ENCODE assay signal across 8 cellular contexts in the genomic region with DNA sequence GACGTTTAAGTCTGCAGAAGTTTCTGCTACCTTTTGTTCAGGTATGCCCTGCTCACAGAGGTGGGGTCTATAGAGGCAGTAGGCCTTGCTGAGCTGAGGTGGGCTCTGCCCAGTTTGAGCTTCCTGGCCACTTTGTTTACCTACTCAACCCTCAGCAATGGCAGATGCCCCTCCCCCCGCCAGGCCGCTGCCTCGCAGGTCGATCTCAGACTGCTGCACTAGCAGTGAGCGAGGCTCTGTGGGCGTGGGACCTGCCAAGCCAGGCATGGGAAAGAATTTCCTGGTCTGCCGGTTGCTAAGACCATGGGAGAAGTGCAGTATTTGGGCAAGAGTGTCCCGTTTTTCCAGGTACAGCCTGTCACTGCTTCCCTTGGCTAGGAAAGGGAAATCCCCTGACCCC. TPM values are rescaled to one million over a fixed set of nuclear protein-coding genes. Genes with fewer than 3 reads are reported as not detected.
DNase-seq lines count a peak whose midpoint lies in the region; ATAC-seq, FAIRE-seq and TF ChIP-seq lines count a peak whose summit lies in the region.
"Not testable (repeated sequence)": the region's sequence is repeated elsewhere in the genome, so short reads cannot be mapped to it uniquely, and the experiment has no call there.

No MANE protein-coding gene starts in this region.

- H4K91ac ChIP-seq in H9 (ENCODE audit: insufficient read length, low read depth, low read length) = not testable (repeated sequence)

- H4K20me1 ChIP-seq in H9 (ENCODE audit: control insufficient read depth, insufficient read depth, insufficient read length); HepG2 (ENCODE audit: insufficient read depth, low read length): not testable (repeated sequence)

- peak; percentile 38 for DNase-seq in Calu3
- peak; percentile 40 for DNase-seq in H9
- DNase-seq in WTC11 (ENCODE audit: low spot score) = peak; percentile 28
- peak; percentile 49 for DNase-seq in endodermal cell
- peak; percentile 71 for DNase-seq in kidney
- not testable (repeated sequence) for DNase-seq in HepG2 (ENCODE audit: low spot score)
- DNase-seq in nephron progenitor cell = peak; percentile 12
- peak; percentile 37 for DNase-seq in progenitor cell of endocrine pancreas (ENCODE audit: low spot score, unreplicated experiment)

- not testable (repeated sequence) for H3K9me3 Mint-ChIP-seq in Calu3 (ENCODE audit: low read depth, unreplicated experiment); H9; WTC11; endodermal cell; progenitor cell of endocrine pancreas (ENCODE audit: low read depth)
- H3K9me3 Mint-ChIP-seq in nephron progenitor cell = peaks cover 14% of the 10 kb centered on the region

- WGBS in H9 (ENCODE audit: extremely low coverage, insufficient read length, low lambda C conversion rate) = no CpG with 5 or more reads among the region's 9 CpGs
- WGBS in endodermal cell (ENCODE audit: insufficient coverage in 1 of 2, insufficient read length in 1 of 2), 2 experiments = 89 to 95% methylated on average over 6 to 9 of the region's 9 CpGs
- no CpG with 5 or more reads among the region's 9 CpGs for WGBS in HepG2 (ENCODE audit: low lambda C conversion rate)

- not testable (repeated sequence) for H3T11ph ChIP-seq in H9 (ENCODE audit: low read length)

- not testable (repeated sequence) for H2AFZ ChIP-seq in H9 (ENCODE audit: low read length); HepG2 (ENCODE audit: low read length)

- H2BK120ac ChIP-seq in H9 (ENCODE audit: low read depth, low read length, poor library complexity, severe bottlenecking) = not testable (repeated sequence)

- not testable (repeated sequence) for H2BK12ac ChIP-seq in H9 (ENCODE audit: insufficient read length, low read depth, low read length)

- H3K36me3 Mint-ChIP-seq in Calu3 (ENCODE audit: insufficient read depth, unreplicated experiment); H9 (ENCODE audit: insufficient read depth in 1 of 3, low read depth in 3 of 3); WTC11; endodermal cell (ENCODE audit: low read depth); nephron progenitor cell (ENCODE audit: low read depth); progenitor cell of endocrine pancreas (ENCODE audit: insufficient read depth): not testable (repeated sequence)

- H3K4me1 Mint-ChIP-seq in Calu3 (ENCODE audit: low read depth, unreplicated experiment); H9; WTC11; endodermal cell; nephron progenitor cell; progenitor cell of endocrine pancreas (ENCODE audit: low read depth): not testable (repeated sequence)

- not testable (repeated sequence) for H3K56ac ChIP-seq in H9 (ENCODE audit: insufficient read length, low read depth, low read length)

- not testable (repeated sequence) for H4K5ac ChIP-seq in H9 (ENCODE audit: insufficient read length, low read depth, low read length)

- H2BK15ac ChIP-seq in H9 (ENCODE audit: low read depth, low read length) = not testable (repeated sequence)

- peaks cover 40% of the 10 kb centered on the region for H3K27me3 Mint-ChIP-seq in Calu3 (ENCODE audit: unreplicated experiment)
- not testable (repeated sequence) for H3K27me3 Mint-ChIP-seq in H9 (ENCODE audit: low read depth); WTC11 (ENCODE audit: low read depth); endodermal cell (ENCODE audit: insufficient read depth); progenitor cell of endocrine pancreas
- H3K27me3 Mint-ChIP-seq in nephron progenitor cell (ENCODE audit: low read depth, poor library complexity) = peaks cover 22% of the 10 kb centered on the region

- TF ChIP-seq POLR2A in HepG2 (IDR thresholded peaks at IDR 0.05; ENCODE audit: insufficient read depth in 1 of 2, low read depth in 2 of 2, low read length in 2 of 2) = not testable (repeated sequence)

- H3K14ac ChIP-seq in H9 (ENCODE audit: insufficient read depth, low read length) = not testable (repeated sequence)

- in situ Hi-C loops in HepG2 (cut with HindIII; ENCODE audit: extremely low pct_ligation_motif_present, low pct_unique_long_range_greater_than_20kb) = not testable (repeated sequence)

- CTCF ChIA-PET in Calu3 (lab: Charles Lee) (interaction anchor here (1.4 kb wide), 1 partner anchor 20 kb away, joined by 5 read pairs; no protein-coding TSS in a partner anchor), WTC11 (lab: Charles Lee) (interaction anchor here (1.2 to 2.7 kb wide), 2 partner anchors 16 to 21 kb away, joined by 3 to 8 read pairs; no protein-coding TSS in a partner anchor)
- CTCF ChIA-PET in HepG2 (lab: Yijun Ruan, JAX; ENCODE audit: low intra/inter-chr PET ratio, low total read pairs) = not testable (repeated sequence)

- not testable (repeated sequence) for TF ChIP-seq RAD21 in HepG2 (CRISPR knock-in tag; IDR thresholded peaks at IDR 0.05)

- H3K79me1 ChIP-seq in H9 (ENCODE audit: insufficient read depth, low read depth, low read length, poor library complexity, severe bottlenecking) = not testable (repeated sequence)

- not testable (repeated sequence) for H3K27ac ChIP-seq in H9 (ENCODE audit: insufficient read length, low read depth, low read length); endodermal cell (ENCODE audit: low read depth, low read length); kidney (ENCODE audit: low read depth in 2 of 2, low read length in 2 of 2); HepG2 (ENCODE audit: extremely low read length, insufficient read depth, low read length)

- H3K27me3 ChIP-seq in H9 (ENCODE audit: insufficient read depth, low read length); endodermal cell (ENCODE audit: control insufficient read depth, insufficient read depth, low read length, poor library complexity, severe bottlenecking); HepG2 (ENCODE audit: control insufficient read depth in 1 of 2, insufficient read depth in 2 of 2, low read length in 2 of 2): not testable (repeated sequence)

- not testable (repeated sequence) for H3K9me3 ChIP-seq in H9 (ENCODE audit: control insufficient read depth, low read depth, low read length); endodermal cell (ENCODE audit: control insufficient read depth, low read length); kidney (ENCODE audit: control insufficient read depth in 1 of 2, low read length in 2 of 2); HepG2 (ENCODE audit: low read length)

- ATAC-seq in WTC11 = not testable (repeated sequence)
- ATAC-seq in HepG2 = peak; percentile 46; the same call in 2 of the 3 replicates

- not testable (repeated sequence) for H3K4ac ChIP-seq in H9 (ENCODE audit: low read depth, low read length)

- not testable (repeated sequence) for H3K4me3 Mint-ChIP-seq in Calu3 (ENCODE audit: low read depth, unreplicated experiment); H9; WTC11; endodermal cell; nephron progenitor cell; progenitor cell of endocrine pancreas (ENCODE audit: low read depth)

- not testable (repeated sequence) for H3K27ac Mint-ChIP-seq in Calu3 (ENCODE audit: unreplicated experiment); WTC11; endodermal cell; nephron progenitor cell
- H3K27ac Mint-ChIP-seq in H9 (peak overlapping the region in 1 of 3 experiments; percentile 44; a peak in 1 of 7 replicates), progenitor cell of endocrine pancreas (peak overlapping the region; percentile 70)

- H3K23ac ChIP-seq in H9 (ENCODE audit: insufficient read length, low read depth, low read length) = not testable (repeated sequence)

- H3K4me3 ChIP-seq in endodermal cell (ENCODE audit: low read length); kidney (ENCODE audit: low read length in 2 of 2): not testable (repeated sequence)
- peak overlapping the region in 1 of 3 experiments; percentile 16; a peak in 1 of 6 replicates for H3K4me3 ChIP-seq in HepG2 (replicated peaks in 1 of 3; ENCODE audit: insufficient read depth in 1 of 3, low read depth in 2 of 3, low read length in 3 of 3)

- not testable (repeated sequence) for H4K8ac ChIP-seq in H9 (replicated peaks; ENCODE audit: insufficient read length, low read depth, low read length)

- not testable (repeated sequence) for H3K9ac ChIP-seq in H9 (ENCODE audit: extremely low read depth, insufficient read length, low read length); endodermal cell (ENCODE audit: extremely low read depth, low read length, poor library complexity, severe bottlenecking); kidney (ENCODE audit: low read length in 2 of 2); HepG2 (ENCODE audit: insufficient read depth, low read depth, low read length)

- not testable (repeated sequence) for H2AK5ac ChIP-seq in H9 (ENCODE audit: insufficient read length, low read length)

- not testable (repeated sequence) for H3K23me2 ChIP-seq in H9 (ENCODE audit: insufficient read length, low read depth, low read length, poor library complexity, severe bottlenecking)

- not testable (repeated sequence) for H3K79me2 ChIP-seq in H9 (ENCODE audit: insufficient read depth, low read length); HepG2 (ENCODE audit: insufficient read depth, low read length)

- H3K4me2 ChIP-seq in H9 (ENCODE audit: insufficient read depth, insufficient read length, low read length) = not testable (repeated sequence)
- H3K4me2 ChIP-seq in HepG2 (ENCODE audit: low read depth, low read length) = peak overlapping the region; percentile 29; the same call in 1 of the 2 replicates

- BruUV-seq in Calu3 (replicated peaks; lab: Mats Ljungman, UMichigan); HepG2 (replicated peaks; lab: Mats Ljungman, UMichigan): not testable (repeated sequence)

- H2BK5ac ChIP-seq in H9 (ENCODE audit: insufficient read length, low read length) = not testable (repeated sequence)

- not testable (repeated sequence) for H3K18ac ChIP-seq in H9 (ENCODE audit: insufficient read length, low read depth, low read length)

- POLR2A ChIA-PET in WTC11 (lab: Charles Lee); HepG2 (lab: Yijun Ruan, JAX): not testable (repeated sequence)

- intact Hi-C loops in Calu3 (cut with micrococcal nuclease; ENCODE audit: unreplicated experiment); kidney (cut with DNase I); HepG2 (cut with micrococcal nuclease; ENCODE audit: unreplicated experiment): not testable (repeated sequence)

- TF ChIP-seq CTCF in Calu3 (IDR thresholded peaks at IDR 0.05; ENCODE audit: unreplicated experiment); H9 (conservative IDR thresholded peaks at IDR 0.05); WTC11 (IDR thresholded peaks at IDR 0.05); endodermal cell (conservative IDR thresholded peaks at IDR 0.05); kidney (IDR thresholded peaks at IDR 0.05; ENCODE audit: borderline replicate concordance, extremely low read depth, insufficient read depth); HepG2 (CRISPR knock-in tag; IDR thresholded peaks at IDR 0.05); nephron progenitor cell (IDR thresholded peaks at IDR 0.05); progenitor cell of endocrine pancreas (IDR thresholded peaks at IDR 0.05; ENCODE audit: unreplicated experiment): not testable (repeated sequence)

- FAIRE-seq in kidney (lab: Jason Lieb, UNC); HepG2 (lab: Jason Lieb, UNC): not testable (repeated sequence)

- not testable (repeated sequence) for H2BK20ac ChIP-seq in H9 (ENCODE audit: low read depth, low read length, poor library complexity, severe bottlenecking)

- TF ChIP-seq EP300 in HepG2 (IDR thresholded peaks at IDR 0.05; ENCODE audit: low read depth in 2 of 2, low read length in 2 of 2); HepG2 (CRISPR knock-in tag; IDR thresholded peaks at IDR 0.05; ENCODE audit: borderline replicate concordance): not testable (repeated sequence)

- H3K36me3 ChIP-seq in endodermal cell (ENCODE audit: control insufficient read depth, insufficient read depth, low read length); kidney (ENCODE audit: control insufficient read depth in 1 of 2, insufficient read depth in 2 of 2, low read length in 2 of 2); HepG2 (replicated peaks in 1 of 2; ENCODE audit: control insufficient read depth in 1 of 2, insufficient read depth in 2 of 2, low read length in 2 of 2): not testable (repeated sequence)

- not testable (repeated sequence) for H3K4me1 ChIP-seq in H9 (ENCODE audit: insufficient read depth, low read length); endodermal cell (ENCODE audit: control insufficient read depth, insufficient read depth, low read length); kidney (ENCODE audit: control insufficient read depth in 1 of 2, insufficient read depth in 1 of 2, low read depth in 1 of 2, low read length in 2 of 2); HepG2 (ENCODE audit: insufficient read depth, low read length)

RNA-seq across cellular contexts. Expression of a gene that starts 24.5 kb away (rescaled TPM):
- total RNA-seq in Calu3 (2022) (34.4 and 40.3 TPM in 2 replicates), H9 (2021) (9.4 and 10.8 TPM in 2 replicates), WTC11 (2021) (13.1 to 15.4 TPM (median 14.7 TPM) in 3 replicates), endodermal cell (10 to 100 TPM; 15.7 to 23.0 TPM), kidney (23.2 TPM), HepG2 (2016; rRNA removed; fragmentation: Illumina TruSeq; extraction: Trizol) (8.4 and 11.0 TPM in 2 replicates), progenitor cell of endocrine pancreas (22.2 and 24.8 TPM in 2 replicates)
- 27.7 TPM for polyA plus RNA-seq in endodermal cell (2013, experiment 1 of 2)
- 25.6 TPM for polyA plus RNA-seq in endodermal cell (2013, experiment 2 of 2)
- polyA plus RNA-seq in kidney (ENCODE audit: insufficient read depth, low read depth, low replicate concordance) (5.9 TPM), HepG2 (2011; rRNA removed) (15.7 and 20.2 TPM in 2 replicates)
- total RNA-seq in HepG2 (2016; cell fraction: cytosol; rRNA removed; fragmentation: Illumina TruSeq; extraction: Trizol; ENCODE audit: low read depth) = 11.8 and 13.1 TPM in 2 replicates
- 8.0 and 10.9 TPM in 2 replicates for total RNA-seq in HepG2 (2016; cell fraction: insoluble cytoplasmic fraction; rRNA removed; fragmentation: Illumina TruSeq; extraction: Trizol)
- total RNA-seq in HepG2 (2016; cell fraction: membrane; rRNA removed; fragmentation: Illumina TruSeq; extraction: Trizol) = 6.8 and 8.0 TPM in 2 replicates
- 19.6 and 20.0 TPM in 2 replicates for total RNA-seq in HepG2 (2016; cell fraction: nucleus; rRNA removed; fragmentation: Illumina TruSeq; extraction: Trizol)
- 4.2 and 5.2 TPM in 2 replicates for polyA plus RNA-seq in HepG2 (2011; cell fraction: cytosol; rRNA removed)
- polyA plus RNA-seq in HepG2 (2011; cell fraction: nucleus; rRNA removed) = 35.7 and 42.8 TPM in 2 replicates
- polyA plus RNA-seq in HepG2 (2012) = 7.4 and 8.7 TPM in 2 replicates
- polyA plus RNA-seq in HepG2 (2016; cell fraction: cytosol; fragmentation: Illumina TruSeq; extraction: Trizol; ENCODE audit: low read depth) = 0.60 and 1.1 TPM in 2 replicates
- polyA plus RNA-seq in HepG2 (2016; cell fraction: insoluble cytoplasmic fraction; fragmentation: Illumina TruSeq; extraction: Trizol; ENCODE audit: low read depth) = 6.6 and 8.0 TPM in 2 replicates
- polyA plus RNA-seq in HepG2 (2016; cell fraction: membrane; fragmentation: Illumina TruSeq; extraction: Trizol; ENCODE audit: low read depth) = 2.1 and 2.2 TPM in 2 replicates
- 34.2 and 40.2 TPM in 2 replicates for polyA plus RNA-seq in HepG2 (2016; cell fraction: nucleus; fragmentation: Illumina TruSeq; extraction: Trizol; ENCODE audit: insufficient read depth, low read depth)
- 8.6 and 9.1 TPM in 2 replicates for polyA minus RNA-seq in HepG2 (2011; rRNA and poly(A)+ RNA removed; ENCODE audit: low replicate concordance)
- 4.1 and 4.7 TPM in 2 replicates for polyA minus RNA-seq in HepG2 (2011; cell fraction: cytosol; rRNA and poly(A)+ RNA removed)
- polyA minus RNA-seq in HepG2 (2011; cell fraction: nucleus; rRNA and poly(A)+ RNA removed) = 54.2 and 67.7 TPM in 2 replicates
